Comparison of ENCODE assay signal across 1 cellular context in the genomic region with DNA sequence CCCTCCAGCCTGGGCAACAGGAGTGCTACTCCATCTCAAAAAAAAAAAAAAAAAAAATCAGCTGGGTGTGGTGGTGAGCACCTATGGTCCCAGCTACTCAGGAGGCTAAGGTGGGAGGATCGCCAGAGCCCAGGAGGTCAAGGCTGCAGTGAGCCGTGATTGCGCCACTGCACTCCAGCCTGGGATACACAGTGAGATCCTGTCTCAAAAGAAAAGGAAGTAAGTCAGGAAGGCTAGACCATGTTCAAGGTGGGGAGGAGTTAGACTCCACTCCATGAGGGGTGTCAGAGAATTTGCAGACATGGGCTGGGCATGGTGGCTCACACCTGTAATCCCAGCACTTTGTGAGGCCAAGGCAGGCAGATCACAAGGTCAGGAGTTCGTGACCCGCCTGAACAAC.
TF ChIP-seq lines count a peak whose summit lies in the region.
"Not testable (repeated sequence)": the region's sequence is repeated elsewhere in the genome, so short reads cannot be mapped to it uniquely, and the experiment has no call there.

No MANE protein-coding gene starts in this region.

TF ChIP-seq in HepG2, 621 proteins besides CTCF, POLR2A, EP300 and RAD21 (continued from another document):
- TF ChIP-seq, protein P1, sequence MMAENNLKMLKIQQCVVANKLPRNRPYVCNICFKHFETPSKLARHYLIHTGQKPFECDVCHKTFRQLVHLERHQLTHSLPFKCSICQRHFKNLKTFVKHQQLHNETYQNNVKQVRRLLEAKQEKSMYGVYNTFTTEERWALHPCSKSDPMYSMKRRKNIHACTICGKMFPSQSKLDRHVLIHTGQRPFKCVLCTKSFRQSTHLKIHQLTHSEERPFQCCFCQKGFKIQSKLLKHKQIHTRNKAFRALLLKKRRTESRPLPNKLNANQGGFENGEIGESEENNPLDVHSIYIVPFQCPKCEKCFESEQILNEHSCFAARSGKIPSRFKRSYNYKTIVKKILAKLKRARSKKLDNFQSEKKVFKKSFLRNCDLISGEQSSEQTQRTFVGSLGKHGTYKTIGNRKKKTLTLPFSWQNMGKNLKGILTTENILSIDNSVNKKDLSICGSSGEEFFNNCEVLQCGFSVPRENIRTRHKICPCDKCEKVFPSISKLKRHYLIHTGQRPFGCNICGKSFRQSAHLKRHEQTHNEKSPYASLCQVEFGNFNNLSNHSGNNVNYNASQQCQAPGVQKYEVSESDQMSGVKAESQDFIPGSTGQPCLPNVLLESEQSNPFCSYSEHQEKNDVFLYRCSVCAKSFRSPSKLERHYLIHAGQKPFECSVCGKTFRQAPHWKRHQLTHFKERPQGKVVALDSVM (CRISPR knock-in tag; IDR thresholded peaks at IDR 0.05) = peak; percentile 72; the same call in 1 of the 2 replicates
- TF ChIP-seq CEBPG (CRISPR knock-in tag; IDR thresholded peaks at IDR 0.05) (0 out of 2 replicates have a peak, but pooled peaks have one; percentile 12), NR2F6 (IDR thresholded peaks at IDR 0.05) (peak; percentile 34; the same call in 1 of the 2 replicates)
- not testable (repeated sequence) for TF ChIP-seq NR2F6 (CRISPR knock-in tag; IDR thresholded peaks at IDR 0.05)
